8 cellular contexts compared by ENCODE assay signal in the genomic region with DNA sequence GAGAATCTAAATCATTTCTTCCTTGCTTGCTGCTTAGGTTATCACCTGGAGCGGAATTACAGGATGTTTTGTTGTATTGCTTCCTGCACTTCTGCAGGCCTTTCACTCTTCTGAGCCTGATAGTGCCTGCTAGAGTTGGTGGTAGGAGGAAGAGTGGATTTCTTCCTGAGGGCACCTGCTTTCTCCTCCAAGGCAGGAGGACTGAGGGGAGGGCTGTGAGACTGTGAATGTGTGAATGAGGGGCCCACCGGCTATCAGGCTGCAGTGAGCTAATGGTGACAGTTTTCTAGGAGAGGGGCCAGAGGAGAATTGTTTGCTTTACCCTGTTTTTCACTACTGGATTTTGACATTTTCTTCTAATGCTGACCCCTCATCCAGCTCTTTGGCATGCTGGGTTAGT. TPM values are rescaled to one million over a fixed set of nuclear protein-coding genes. Genes with fewer than 3 reads are reported as not detected.
DNase-seq lines count a peak whose midpoint lies in the region; ATAC-seq and TF ChIP-seq lines count a peak whose summit lies in the region.

No MANE protein-coding gene starts in this region.

- POLR2A ChIA-PET in Caco-2 (lab: Charles Lee) (no interaction called here), RWPE1 (lab: Yijun Ruan, JAX; ENCODE audit: low non-redundant PET) (no interaction called here)

- H3K36me3 ChIP-seq in Caco-2 (ENCODE audit: control insufficient read depth, insufficient read depth, low read length) (no peaks in the 10 kb centered on the region), gastroesophageal sphincter (peaks cover 0 to 22% of the 10 kb centered on the region in 2 donors), rectal smooth muscle tissue (ENCODE audit: control insufficient read depth, insufficient read depth, low read length) (no peaks in the 10 kb centered on the region), Karpas-422 (ENCODE audit: insufficient read depth, low read length) (no peaks in the 10 kb centered on the region)

- H3K4me3 ChIP-seq in Caco-2 (ENCODE audit: low read depth, low read length) (no peak overlapping the region), gastroesophageal sphincter (peak overlapping the region in 1 of 2 donors; percentile 72), rectal smooth muscle tissue (ENCODE audit: low read length) (no peak overlapping the region), Karpas-422 (ENCODE audit: low read length) (no peak overlapping the region)

- no peak for TF ChIP-seq CTCF in Caco-2 (IDR thresholded peaks at IDR 0.05; ENCODE audit: insufficient read depth in 1 of 2, low read depth in 1 of 2, low read length in 1 of 2, severe bottlenecking in 1 of 2, unreplicated experiment in 1 of 2)
- TF ChIP-seq CTCF in RWPE1 (conservative IDR thresholded peaks at IDR 0.05; ENCODE audit: low read depth), result no peak
- TF ChIP-seq CTCF in gastroesophageal sphincter (IDR thresholded peaks at IDR 0.05), result no peak

- TF ChIP-seq POLR2A in gastroesophageal sphincter (IDR thresholded peaks at IDR 0.05), result no peak

- H3K27me3 ChIP-seq in Caco-2 (replicated peaks; ENCODE audit: control insufficient read depth, insufficient read depth, low read length) (no peaks in the 10 kb centered on the region; the same call in 1 of the 2 replicates), gastroesophageal sphincter (no peaks in the 10 kb centered on the region), rectal smooth muscle tissue (ENCODE audit: control insufficient read depth, insufficient read depth, low read length) (no peaks in the 10 kb centered on the region), Karpas-422 (ENCODE audit: low read length) (no peaks in the 10 kb centered on the region)

- H3K27me3 Mint-ChIP-seq in Caco-2 (ENCODE audit: insufficient read depth, unreplicated experiment), result no peaks in the 10 kb centered on the region

- no peak overlapping the region for H2AFZ ChIP-seq in Karpas-422 (ENCODE audit: low read length)

- ATAC-seq in gastroesophageal sphincter (no peak), HG03457 (IDR thresholded peaks at IDR 0.05; ENCODE audit: unreplicated experiment) (no peak)

- no TSS peak for BruUV-seq in Caco-2 (replicated peaks; lab: Mats Ljungman, UMichigan)

- H3K4me3 Mint-ChIP-seq in Caco-2 (ENCODE audit: unreplicated experiment), result peak overlapping the region; percentile 72

- H3K36me3 Mint-ChIP-seq in Caco-2 (ENCODE audit: insufficient read depth, unreplicated experiment), result no peaks in the 10 kb centered on the region

- H3K9me2 ChIP-seq in Karpas-422 (replicated peaks; ENCODE audit: insufficient read depth, low read length), result no peaks in the 10 kb centered on the region

- 44 to 70% methylated on average over 2 of the region's 2 CpGs for WGBS in gastroesophageal sphincter (ENCODE audit: low coverage in 1 of 2), 2 donors

- no peaks in the 10 kb centered on the region for H4K20me1 ChIP-seq in Karpas-422 (ENCODE audit: insufficient read depth, low read depth, low read length)

- CTCF ChIA-PET in Caco-2 (lab: Charles Lee) (interaction anchor here (0.7 kb wide), 1 partner anchor 44 kb away, joined by 3 read pairs; no protein-coding TSS in a partner anchor), RWPE1 (lab: Yijun Ruan, JAX) (no interaction called here)

- H3K27ac ChIP-seq in RWPE1, result peak overlapping the region; percentile 97
- peak overlapping the region; percentile 88 to 98 (median 94) for H3K27ac ChIP-seq in gastroesophageal sphincter
- peak overlapping the region; percentile 92 for H3K27ac ChIP-seq in rectal smooth muscle tissue (ENCODE audit: low read depth, low read length)
- no peak overlapping the region for H3K27ac ChIP-seq in Karpas-422 (ENCODE audit: low read length)

- no peak overlapping the region for H3K9ac ChIP-seq in rectal smooth muscle tissue (ENCODE audit: low read length)
- H3K9ac ChIP-seq in Karpas-422 (ENCODE audit: low read length), result no peak overlapping the region

- DNase-seq in Caco-2 (no peak), RWPE1 (ENCODE audit: low spot score) (no peak), iPS-NIHi11 (ENCODE audit: low spot score) (no peak), CD1c-positive myeloid dendritic cell (ENCODE audit: extremely low spot score) (no peak), Karpas-422 (no peak)

- no peak for TF ChIP-seq EP300 in gastroesophageal sphincter (IDR thresholded peaks at IDR 0.05)

- no peaks in the 10 kb centered on the region for H3K4me1 Mint-ChIP-seq in Caco-2 (ENCODE audit: low read depth, unreplicated experiment)

- H3K9me3 ChIP-seq in Caco-2 (no peaks in the 10 kb centered on the region), gastroesophageal sphincter (no peaks in the 10 kb centered on the region), Karpas-422 (ENCODE audit: low read length) (no peaks in the 10 kb centered on the region)

- intact Hi-C loops in Caco-2 (cut with micrococcal nuclease; ENCODE audit: unreplicated experiment), result no loop called here

- no peak overlapping the region for H3K4me2 ChIP-seq in Karpas-422 (ENCODE audit: low read depth, low read length, poor library complexity, severe bottlenecking)

- H3K27ac Mint-ChIP-seq in Caco-2 (ENCODE audit: unreplicated experiment), result no peak overlapping the region

- H3K79me2 ChIP-seq in Karpas-422 (ENCODE audit: low read length), result no peaks in the 10 kb centered on the region

- no peaks in the 10 kb centered on the region for H3K9me3 Mint-ChIP-seq in Caco-2 (ENCODE audit: unreplicated experiment)

- H3K4me1 ChIP-seq in Caco-2 (no peaks in the 10 kb centered on the region), gastroesophageal sphincter (peaks cover 3 to 55% (median 18%) of the 10 kb centered on the region in 3 donors), rectal smooth muscle tissue (ENCODE audit: control insufficient read depth, insufficient read depth, low read length) (peaks cover 7% of the 10 kb centered on the region), Karpas-422 (ENCODE audit: low read length) (peaks cover 7% of the 10 kb centered on the region)

RNA-seq across cellular contexts. Expression of a gene that starts 39.0 kb away (rescaled TPM):
- total RNA-seq in Caco-2 (2022) (4.9 and 6.4 TPM in 2 replicates), gastroesophageal sphincter (100 to 1,000 TPM; 125 to 164 (median 153) TPM)
- total RNA-seq in Karpas-422 (2014; rRNA removed; shearing (Covaris generic); ENCODE audit: low replicate concordance), result 2.0 and 2.8 TPM in 2 replicates

RNA-seq across cellular contexts. Expression of a gene that starts 49.1 kb away (rescaled TPM):
- total RNA-seq in Caco-2 (2022) (99.3 and 100.0 TPM in 2 replicates), gastroesophageal sphincter (10 to 100 TPM; 18.2 to 38.6 (median 32.1) TPM)
- total RNA-seq in Karpas-422 (2014; rRNA removed; shearing (Covaris generic); ENCODE audit: low replicate concordance), result 26.1 and 39.8 TPM in 2 replicates

RNA-seq across cellular contexts. Expression of a gene that starts 57.4 kb away (rescaled TPM):
- total RNA-seq in Caco-2 (2022) (14.4 and 14.8 TPM in 2 replicates), gastroesophageal sphincter (1 to 10 TPM in 3 of 4 donors, not detected in 1; 2.4 to 3.3 (median 3.1) TPM)
- total RNA-seq in Karpas-422 (2014; rRNA removed; shearing (Covaris generic); ENCODE audit: low replicate concordance), result not detected in 2 replicates

Comparison
In these comparisons a context has a peak if more than half of its experiments do, and no peak if none do; other contexts are left out.
1. RNA of a gene that starts 39.0 kb away (total RNA-seq): 125 to 164 TPM in gastroesophageal sphincter; 4.9 to 6.4 TPM in Caco-2 and 2.0 to 2.8 TPM in Karpas-422; every median in the first group is over 10 times any median in the second.